Comparison of ENCODE assay signal across 10 cellular contexts in genomic region chr15:58115692-58116091, GRCh38. TPM values are rescaled to one million over a fixed set of nuclear protein-coding genes. Genes with fewer than 3 reads are reported as not detected.
DNase-seq lines count a peak whose midpoint lies in the region; TF ChIP-seq lines count a peak whose summit lies in the region.
"Had no signal": no experiment of that assay in that cellular context is flagged by ENCODE, and none has a peak within 500 bp of the region (broad histone marks: within the 10 kb centered on the region; RNA-seq: fewer than 3 reads in every experiment).

No MANE protein-coding gene starts in this region.

- H3K79me2 ChIP-seq in neural progenitor cell (ENCODE audit: low read depth): no peaks in the 10 kb centered on the region

- H3K4me1 ChIP-seq in neural progenitor cell: no peaks in the 10 kb centered on the region

- H3K4me1 Mint-ChIP-seq in neural progenitor cell: no peaks in the 10 kb centered on the region

- no peak overlapping the region for H3K4me2 ChIP-seq in neural progenitor cell

- peak; percentile 25 for TF ChIP-seq CTCF in neural progenitor cell (IDR thresholded peaks at IDR 0.05)

- H3K27ac ChIP-seq in neural progenitor cell: no peak overlapping the region

- H3K36me3 ChIP-seq in neural progenitor cell: no peaks in the 10 kb centered on the region

- no peaks in the 10 kb centered on the region for H3K9me3 ChIP-seq in neural progenitor cell (ENCODE audit: low read depth)

- intact Hi-C loops in posterior cingulate gyrus (cut with DNase I): no loop called here

- no peaks in the 10 kb centered on the region for H4K20me1 ChIP-seq in neural progenitor cell (ENCODE audit: low read depth)

- no peaks in the 10 kb centered on the region for H3K36me3 Mint-ChIP-seq in neural progenitor cell

- no peaks in the 10 kb centered on the region for H3K27me3 ChIP-seq in neural progenitor cell

- H3K4me3 ChIP-seq in neural progenitor cell: no peak overlapping the region
- H3K4me3 ChIP-seq: GM12878 had no signal

- H3K9me3 Mint-ChIP-seq in neural progenitor cell: no peaks in the 10 kb centered on the region
- H3K9me3 Mint-ChIP-seq: dendritic cell treated with granulocyte-macrophage colony-stimulating factor and Interleukin-4, amounts not matched to agents 40 ng/mL and 50 ng/mL, for 4 days had no signal

- no peak overlapping the region for H3K4me3 Mint-ChIP-seq in neural progenitor cell
- H3K4me3 Mint-ChIP-seq: dendritic cell treated with granulocyte-macrophage colony-stimulating factor and Interleukin-4, amounts not matched to agents 40 ng/mL and 50 ng/mL, for 4 days had no signal

- H3K27me3 Mint-ChIP-seq in neural progenitor cell (ENCODE audit: insufficient read depth, low read depth): no peaks in the 10 kb centered on the region

- no peak overlapping the region for H3K9ac ChIP-seq in neural progenitor cell

- H3K27ac Mint-ChIP-seq in neural progenitor cell: no peak overlapping the region
- H3K27ac Mint-ChIP-seq: dendritic cell treated with granulocyte-macrophage colony-stimulating factor and Interleukin-4, amounts not matched to agents 40 ng/mL and 50 ng/mL, for 4 days had no signal

- H2AFZ ChIP-seq in neural progenitor cell (replicated peaks): no peak overlapping the region

- no peaks in the 10 kb centered on the region for H3F3A ChIP-seq in neural progenitor cell (ENCODE audit: low read depth)

- DNase-seq in DMS53 (lab: John Stamatoyannopoulos, UW) (peak; percentile 15), DMS53 treated with DMSO at 0.1 percent for 48 hours (lab: John Stamatoyannopoulos, UW; ENCODE audit: unreplicated experiment) (no peak), M059J (ENCODE audit: low read depth) (peak; percentile 17), dermis blood vessel endothelial cell (peak; percentile 47), neural progenitor cell (ENCODE audit: low spot score) (peak; percentile 7), posterior cingulate gyrus (no peak), nucleus accumbens (lab: John Stamatoyannopoulos, UW) (no peak), ureter (ENCODE audit: low spot score) (no peak)

RNA-seq across cellular contexts. Expression of gene AQP9, which starts 22.5 kb away (rescaled TPM):
- not detected in 2 replicates for total RNA-seq in M059J (2014; rRNA removed; shearing (Covaris generic))
- total RNA-seq in dermis blood vessel endothelial cell: under 0.01 TPM in 1 of 2 replicates, not detected in the other
- not detected in 2 replicates for total RNA-seq in neural progenitor cell (ENCODE audit: low replicate concordance)
- total RNA-seq in ureter: 0.49 TPM

RNA-seq across cellular contexts. Expression of gene ALDH1A2, which starts 50.2 kb away (rescaled TPM):
- total RNA-seq in M059J (2014; rRNA removed; shearing (Covaris generic)): 0.17 TPM in 1 of 2 replicates, not detected in the other
- 29.4 and 70.9 TPM in 2 replicates for total RNA-seq in dermis blood vessel endothelial cell
- 30.8 and 52.5 TPM in 2 replicates for total RNA-seq in neural progenitor cell (ENCODE audit: low replicate concordance)
- 72.7 TPM for total RNA-seq in ureter

Comparison
In these comparisons a context has a peak if more than half of its experiments do, and no peak if none do; other contexts are left out.
1. DNase-seq: peak in DMS53 (single experiment), M059J (single experiment), dermis blood vessel endothelial cell (single experiment) and neural progenitor cell (single experiment); none in DMS53 treated with DMSO at 0.1 percent for 48 hours (single experiment), posterior cingulate gyrus (0 of 10), nucleus accumbens (0 of 56) and ureter (single experiment).
2. RNA of gene ALDH1A2, which starts 50.2 kb away (total RNA-seq): 72.7 TPM in ureter (single experiment), 30.8 to 52.5 TPM in neural progenitor cell and 29.4 to 70.9 TPM in dermis blood vessel endothelial cell; 0.17 TPM in M059J; every median in the first group is over 10 times any median in the second.